Comparison of ENCODE assay signal across 13 cellular contexts in the genomic region with DNA sequence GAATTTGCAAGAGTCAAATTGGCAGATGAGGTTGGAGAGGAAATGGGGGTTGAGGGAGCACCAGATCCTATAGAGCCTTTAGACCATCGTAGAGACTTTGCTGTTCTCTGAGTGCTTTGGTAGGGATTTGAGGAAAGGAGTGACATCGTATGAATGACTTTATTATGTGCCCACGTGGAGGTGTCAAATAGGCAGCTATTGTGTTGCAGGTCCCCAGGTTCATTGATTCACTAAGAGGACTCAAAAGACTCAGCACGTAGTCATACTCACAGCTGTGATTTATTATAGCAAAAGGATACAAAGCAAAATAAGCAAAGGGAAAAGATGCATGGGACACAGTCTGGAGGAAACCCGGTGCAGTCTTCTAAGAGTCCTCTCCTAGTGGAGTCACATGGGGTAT. TPM values are rescaled to one million over a fixed set of nuclear protein-coding genes. Genes with fewer than 3 reads are reported as not detected.
DNase-seq lines count a peak whose midpoint lies in the region; ATAC-seq and TF ChIP-seq lines count a peak whose summit lies in the region.
"Had no signal": no experiment of that assay in that cellular context is flagged by ENCODE, and none has a peak within 500 bp of the region (broad histone marks: within the 10 kb centered on the region; RNA-seq: fewer than 3 reads in every experiment).

No MANE protein-coding gene starts in this region.

- peaks cover 32% of the 10 kb centered on the region for H3K36me3 Mint-ChIP-seq in CD8-positive, alpha-beta T cell
- peaks cover 10% of the 10 kb centered on the region for H3K36me3 Mint-ChIP-seq in activated T-helper 1 cell treated with anti-CD3 and anti-CD28 coated beads, Interleukin-12 subunit alpha, Interleukin-12 subunit beta, Interleukin-2, Interleukin-4 antibody, amounts not matched to agents 30 ng/mL and 10 ng/mL and 1 ng/mL, durations not matched to agents 14 hours and 24 hours and 36 hours (ENCODE audit: low read depth)
- peaks cover 17% of the 10 kb centered on the region for H3K36me3 Mint-ChIP-seq in memory B cell

- peaks cover 10% of the 10 kb centered on the region for H3K4me1 ChIP-seq in CD8-positive, alpha-beta T cell (ENCODE audit: insufficient read depth, low read length)

- TF ChIP-seq CTCF in CD8-positive, alpha-beta T cell (IDR thresholded peaks at IDR 0.05) = no peak

- CTCF ChIA-PET in CD8-positive, alpha-beta T cell (lab: Charles Lee) = interaction anchor here (1.2 kb wide), 1 partner anchor 84 kb away, joined by 3 read pairs; no protein-coding TSS in a partner anchor

- intact Hi-C loops in CD8-positive, alpha-beta T cell (cut with DNase I, micrococcal nuclease) = no loop called here
- intact Hi-C loops in activated T-helper 1 cell treated with anti-CD3 and anti-CD28 coated beads, Interleukin-12 subunit alpha, Interleukin-12 subunit beta, Interleukin-2, Interleukin-4 antibody, amounts not matched to agents 30 ng/mL and 10 ng/mL and 1 ng/mL, durations not matched to agents 14 hours and 24 hours and 36 hours (cut with micrococcal nuclease) = no loop called here

- H3K27ac Mint-ChIP-seq in CD8-positive, alpha-beta T cell = no peak overlapping the region
- H3K27ac Mint-ChIP-seq in activated T-helper 1 cell treated with anti-CD3 and anti-CD28 coated beads, Interleukin-12 subunit alpha, Interleukin-12 subunit beta, Interleukin-2, Interleukin-4 antibody, amounts not matched to agents 30 ng/mL and 10 ng/mL and 1 ng/mL, durations not matched to agents 14 hours and 24 hours and 36 hours = peak overlapping the region; percentile 42
- H3K27ac Mint-ChIP-seq in memory B cell = no peak overlapping the region

- H3K27me3 Mint-ChIP-seq in CD8-positive, alpha-beta T cell (ENCODE audit: low read depth) = no peaks in the 10 kb centered on the region
- H3K27me3 Mint-ChIP-seq in activated T-helper 1 cell treated with anti-CD3 and anti-CD28 coated beads, Interleukin-12 subunit alpha, Interleukin-12 subunit beta, Interleukin-2, Interleukin-4 antibody, amounts not matched to agents 30 ng/mL and 10 ng/mL and 1 ng/mL, durations not matched to agents 14 hours and 24 hours and 36 hours (ENCODE audit: insufficient read depth) = no peaks in the 10 kb centered on the region
- H3K27me3 Mint-ChIP-seq in memory B cell = no peaks in the 10 kb centered on the region

- POLR2A ChIA-PET in CD8-positive, alpha-beta T cell (lab: Charles Lee) = interaction anchor here (1.1 kb wide), 1 partner anchor 14 kb away, joined by 3 read pairs; no protein-coding TSS in a partner anchor

- H3K9me3 Mint-ChIP-seq in CD8-positive, alpha-beta T cell = no peaks in the 10 kb centered on the region
- no peaks in the 10 kb centered on the region for H3K9me3 Mint-ChIP-seq in activated T-helper 1 cell treated with anti-CD3 and anti-CD28 coated beads, Interleukin-12 subunit alpha, Interleukin-12 subunit beta, Interleukin-2, Interleukin-4 antibody, amounts not matched to agents 30 ng/mL and 10 ng/mL and 1 ng/mL, durations not matched to agents 14 hours and 24 hours and 36 hours
- no peaks in the 10 kb centered on the region for H3K9me3 Mint-ChIP-seq in memory B cell

- H3K27me3 ChIP-seq in CD8-positive, alpha-beta T cell (ENCODE audit: insufficient read depth, low read length) = no peaks in the 10 kb centered on the region

- no peak for DNase-seq in CD8-positive, alpha-beta T cell
- DNase-seq in HCEC 1CT (peak; percentile 26), memory B cell (ENCODE audit: low spot score in 2 of 2) (no peak), T-helper 9 cell (no peak)
- no peak for DNase-seq in activated T-helper 1 cell treated with anti-CD3 and anti-CD28 coated beads, Interleukin-12 subunit alpha, Interleukin-12 subunit beta, Interleukin-2, Interleukin-4 antibody, amounts not matched to agents 30 ng/mL and 10 ng/mL and 1 ng/mL, durations not matched to agents 14 hours and 24 hours and 36 hours (ENCODE audit: low spot score)
- no peak for DNase-seq in activated CD4-positive, alpha-beta T cell treated with anti-CD3 and anti-CD28 coated beads for 48 hours
- DNase-seq: GF-D8, NCI-H1048, NCI-H446 had no signal

- H3K4me1 Mint-ChIP-seq in CD8-positive, alpha-beta T cell (ENCODE audit: low read depth) = peaks cover 42% of the 10 kb centered on the region
- H3K4me1 Mint-ChIP-seq in activated T-helper 1 cell treated with anti-CD3 and anti-CD28 coated beads, Interleukin-12 subunit alpha, Interleukin-12 subunit beta, Interleukin-2, Interleukin-4 antibody, amounts not matched to agents 30 ng/mL and 10 ng/mL and 1 ng/mL, durations not matched to agents 14 hours and 24 hours and 36 hours (ENCODE audit: low read depth) = peaks cover 20% of the 10 kb centered on the region
- H3K4me1 Mint-ChIP-seq in memory B cell = peaks cover 30% of the 10 kb centered on the region

- peak overlapping the region; percentile 96 for H3K4me3 Mint-ChIP-seq in CD8-positive, alpha-beta T cell
- H3K4me3 Mint-ChIP-seq in activated T-helper 1 cell treated with anti-CD3 and anti-CD28 coated beads, Interleukin-12 subunit alpha, Interleukin-12 subunit beta, Interleukin-2, Interleukin-4 antibody, amounts not matched to agents 30 ng/mL and 10 ng/mL and 1 ng/mL, durations not matched to agents 14 hours and 24 hours and 36 hours = peak overlapping the region; percentile 99
- peak overlapping the region; percentile 62 for H3K4me3 Mint-ChIP-seq in memory B cell

- ATAC-seq in CD8-positive, alpha-beta T cell = no peak
- ATAC-seq in memory B cell (ENCODE audit: low read depth) (no peak), GM21737 (IDR thresholded peaks at IDR 0.05; ENCODE audit: unreplicated experiment) (no peak), GM21423 (IDR thresholded peaks at IDR 0.05; ENCODE audit: unreplicated experiment) (no peak)

- H3K9me3 ChIP-seq in CD8-positive, alpha-beta T cell (ENCODE audit: low read length) = no peaks in the 10 kb centered on the region
- H3K9me3 ChIP-seq: thoracic aorta had no signal

- no peak overlapping the region for H3K27ac ChIP-seq in CD8-positive, alpha-beta T cell (ENCODE audit: low read depth, low read length)
- H3K27ac ChIP-seq: C4-2B, thoracic aorta had no signal

- H3K4me3 ChIP-seq in CD8-positive, alpha-beta T cell (ENCODE audit: low read depth, low read length) = no peak overlapping the region
- H3K4me3 ChIP-seq: thoracic aorta had no signal

- H3K36me3 ChIP-seq in CD8-positive, alpha-beta T cell (ENCODE audit: insufficient read depth, low read length) = peaks cover 5% of the 10 kb centered on the region
- H3K36me3 ChIP-seq: thoracic aorta had no signal

RNA-seq across cellular contexts. Expression of gene MTRES1, which starts 2.2 kb away (rescaled TPM):
- total RNA-seq in CD8-positive, alpha-beta T cell = 10 to 100 TPM; 12.1 to 16.6 TPM
- total RNA-seq in activated T-helper 1 cell treated with anti-CD3 and anti-CD28 coated beads, Interleukin-12 subunit alpha, Interleukin-12 subunit beta, Interleukin-2, Interleukin-4 antibody, amounts not matched to agents 30 ng/mL and 10 ng/mL and 1 ng/mL, durations not matched to agents 14 hours and 24 hours and 36 hours = 16.5 and 17.1 TPM in 2 replicates

RNA-seq across cellular contexts. Expression of gene CD24, which starts 55.6 kb away (rescaled TPM):
- 1 to 10 TPM in 1 of 2 experiments, under 1 TPM in 1; 0.90 to 1.1 TPM for total RNA-seq in CD8-positive, alpha-beta T cell
- total RNA-seq in activated T-helper 1 cell treated with anti-CD3 and anti-CD28 coated beads, Interleukin-12 subunit alpha, Interleukin-12 subunit beta, Interleukin-2, Interleukin-4 antibody, amounts not matched to agents 30 ng/mL and 10 ng/mL and 1 ng/mL, durations not matched to agents 14 hours and 24 hours and 36 hours = 0.56 and 0.65 TPM in 2 replicates
